In the genomic region with DNA sequence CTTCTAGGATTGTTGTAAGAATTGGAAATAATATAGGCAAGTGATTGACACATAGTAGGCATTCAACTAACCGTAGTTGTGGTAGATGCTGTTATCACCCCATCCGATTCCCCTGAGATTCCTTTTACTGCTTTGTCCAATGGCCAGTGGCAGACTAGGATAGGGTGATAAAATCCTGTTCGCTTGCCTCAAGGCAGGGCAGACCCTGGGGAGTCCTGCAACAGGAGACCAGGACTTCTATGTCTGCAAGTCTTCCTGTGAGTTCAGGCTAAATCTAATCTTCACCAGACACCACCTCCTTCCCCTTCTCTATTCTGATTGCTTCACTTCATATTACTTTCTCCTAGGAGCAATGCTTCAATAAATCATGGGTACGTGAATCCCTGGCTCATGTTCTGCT, we compare ENCODE assay signal across 35 cellular contexts. TPM values are rescaled to one million over a fixed set of nuclear protein-coding genes. Genes with fewer than 3 reads are reported as not detected.
"Had no signal": no experiment of that assay in that cellular context is flagged by ENCODE, and none has a peak within 500 bp of the region (broad histone marks: within the 10 kb centered on the region; RNA-seq: fewer than 3 reads in every experiment).

No MANE protein-coding gene starts in this region.

- H3K36me3 Mint-ChIP-seq: activated CD8-positive, alpha-beta memory T cell treated with anti-CD3 and anti-CD28 coated beads, Interleukin-2, amount 10 ng/mL, durations not matched to agents 7 days and 5 days; activated naive CD8-positive, alpha-beta T cell treated with anti-CD3 and anti-CD28 coated beads for 36 hours had no signal

- H3K27ac Mint-ChIP-seq: activated CD4-positive, alpha-beta memory T cell treated with anti-CD3 and anti-CD28 coated beads, Interleukin-2, amount 10 ng/mL, durations not matched to agents 7 days and 5 days; activated CD8-positive, alpha-beta memory T cell treated with anti-CD3 and anti-CD28 coated beads, Interleukin-2, amount 10 ng/mL, durations not matched to agents 7 days and 5 days; activated naive CD8-positive, alpha-beta T cell treated with anti-CD3 and anti-CD28 coated beads for 36 hours had no signal

- H3K4me3 ChIP-seq: PC-9 had no signal

- H3K27ac ChIP-seq: brain microvascular endothelial cell, PC-9, RWPE1, VCaP had no signal

- H3K36me3 ChIP-seq: brain microvascular endothelial cell had no signal

- H3K27me3 ChIP-seq: brain microvascular endothelial cell had no signal

- DNase-seq: activated CD4-positive, alpha-beta memory T cell treated with anti-CD3 and anti-CD28 coated beads, Interleukin-2, amount 10 ng/mL, durations not matched to agents 7 days and 5 days; activated CD4-positive, alpha-beta T cell treated with anti-CD3 and anti-CD28 coated beads for 1 hour; activated CD4-positive, alpha-beta T cell treated with anti-CD3 and anti-CD28 coated beads for 48 hours; activated CD4-positive, CD25-positive, alpha-beta regulatory T cell; activated CD8-positive, alpha-beta memory T cell treated with anti-CD3 and anti-CD28 coated beads for 24 hours; activated CD8-positive, alpha-beta memory T cell treated with anti-CD3 and anti-CD28 coated beads, Interleukin-2, amount 10 ng/mL, durations not matched to agents 7 days and 5 days; activated CD8-positive, alpha-beta memory T cell treated with anti-CD3 and anti-CD28 coated beads, Interleukin-2, amount 50 U/mL, for 48 hours; activated effector memory CD4-positive, alpha-beta T cell treated with Interleukin-2 at 50 U/mL for 16 hours; activated naive CD4-positive, alpha-beta T cell; activated naive CD4-positive, alpha-beta T cell treated with anti-CD3 and anti-CD28 coated beads, Interleukin-2, amount 50 U/mL, for 16 hours; activated naive CD8-positive, alpha-beta T cell treated with anti-CD3 and anti-CD28 coated beads for 36 hours; activated T-cell treated with anti-CD3 and anti-CD28 coated beads, Interleukin-2, amount 50 U/mL, for 48 hours; amniotic stem cell; aorta; brain microvascular endothelial cell; central memory CD4-positive, alpha-beta T cell; Karpas-422; KBM-7; NCI-H1105; NCI-H1417 treated with DMSO at 0.1 percent for 48 hours; NCI-H187 treated with DMSO at 0.1 percent for 48 hours; NCI-H2081; NCI-H226; NCI-H446 treated with DMSO at 0.1 percent for 48 hours; NCI-H524; PC-9; SIG-M5; SW 1271; T-helper 1 cell; T-helper 2 cell; T-helper 9 cell had no signal

- H2AFZ ChIP-seq: PC-9 had no signal

- ATAC-seq: activated CD8-positive, alpha-beta memory T cell treated with anti-CD3 and anti-CD28 coated beads, Interleukin-2, amount 10 ng/mL, durations not matched to agents 7 days and 5 days; Right ventricle myocardium inferior; SK-N-SH treated with all-trans-retinoic acid at 6 μM for 48 hours had no signal

- H3K4me1 Mint-ChIP-seq: activated CD4-positive, alpha-beta memory T cell treated with anti-CD3 and anti-CD28 coated beads, Interleukin-2, amount 10 ng/mL, durations not matched to agents 7 days and 5 days; activated CD8-positive, alpha-beta memory T cell treated with anti-CD3 and anti-CD28 coated beads, Interleukin-2, amount 10 ng/mL, durations not matched to agents 7 days and 5 days; activated naive CD8-positive, alpha-beta T cell treated with anti-CD3 and anti-CD28 coated beads for 36 hours had no signal

- H3K4me3 Mint-ChIP-seq: activated CD4-positive, alpha-beta memory T cell treated with anti-CD3 and anti-CD28 coated beads, Interleukin-2, amount 10 ng/mL, durations not matched to agents 7 days and 5 days; activated CD8-positive, alpha-beta memory T cell treated with anti-CD3 and anti-CD28 coated beads, Interleukin-2, amount 10 ng/mL, durations not matched to agents 7 days and 5 days; activated naive CD8-positive, alpha-beta T cell treated with anti-CD3 and anti-CD28 coated beads for 36 hours had no signal

- H3K4me2 ChIP-seq: PC-9 had no signal

RNA-seq across cellular contexts. Expression of gene CREB5, which starts 42.8 kb away (rescaled TPM):
- total RNA-seq: activated CD4-positive, alpha-beta memory T cell treated with anti-CD3 and anti-CD28 coated beads, Interleukin-2, amount 10 ng/mL, durations not matched to agents 7 days and 5 days; activated CD8-positive, alpha-beta memory T cell treated with anti-CD3 and anti-CD28 coated beads, Interleukin-2, amount 10 ng/mL, durations not matched to agents 7 days and 5 days had no signal
